1 cellular context compared by ENCODE assay signal in the genomic region with DNA sequence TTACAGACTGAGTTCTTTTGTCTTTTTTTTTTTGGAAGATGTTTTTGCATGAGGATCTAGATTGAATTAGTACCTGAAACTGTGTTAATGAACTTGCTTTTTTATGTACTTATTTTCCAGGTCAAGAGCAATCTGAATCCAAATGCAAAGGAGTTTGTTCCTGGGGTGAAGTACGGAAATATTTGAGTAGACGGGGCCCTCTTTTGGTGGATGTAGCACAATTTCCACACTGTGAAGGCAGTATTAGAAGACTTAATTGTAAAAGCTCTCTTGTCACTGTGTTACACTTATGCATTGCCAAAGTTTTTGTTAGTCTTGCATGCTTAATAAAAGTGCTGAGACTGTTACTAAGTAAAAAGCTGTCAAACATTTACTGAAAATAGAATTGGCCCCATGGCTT.
TF ChIP-seq lines count a peak whose summit lies in the region.

No MANE protein-coding gene starts in this region.

TF ChIP-seq in endothelial cell of umbilical vein, 7 proteins besides CTCF, POLR2A, EP300 and RAD21:
- TF ChIP-seq EZH2 (IDR thresholded peaks at IDR 0.05; ENCODE audit: borderline replicate concordance, low read depth, low read length, severe bottlenecking) (no peak), POLR2AphosphoS5 (IDR thresholded peaks at IDR 0.05; ENCODE audit: insufficient read depth, low read depth, low read length) (no peak), MYC (IDR thresholded peaks at IDR 0.05; ENCODE audit: low read depth, low read length) (no peak)
TF ChIP-seq in endothelial cell of umbilical vein: peak in this region for 0.
